ENCODE assay signal across 1 cellular context in genomic region chr3:151318313-151318712, GRCh38.
TF ChIP-seq lines count a peak whose summit lies in the region.

No MANE protein-coding gene starts in this region.

TF ChIP-seq in HCT116, 20 proteins besides CTCF, POLR2A, EP300 and RAD21:
- TF ChIP-seq ZBTB33 (IDR thresholded peaks at IDR 0.05; ENCODE audit: extremely low read depth, insufficient replicate concordance, low read length), result no peak
- no peak for TF ChIP-seq ATF3 (IDR thresholded peaks at IDR 0.05)
- TF ChIP-seq ELF1 (IDR thresholded peaks at IDR 0.05; ENCODE audit: borderline replicate concordance, low read depth), result no peak
- TF ChIP-seq ZFX (IDR thresholded peaks at IDR 0.05), result no peak
- no peak for TF ChIP-seq SP1 (IDR thresholded peaks at IDR 0.05; ENCODE audit: low read depth)
